In the genomic region with DNA sequence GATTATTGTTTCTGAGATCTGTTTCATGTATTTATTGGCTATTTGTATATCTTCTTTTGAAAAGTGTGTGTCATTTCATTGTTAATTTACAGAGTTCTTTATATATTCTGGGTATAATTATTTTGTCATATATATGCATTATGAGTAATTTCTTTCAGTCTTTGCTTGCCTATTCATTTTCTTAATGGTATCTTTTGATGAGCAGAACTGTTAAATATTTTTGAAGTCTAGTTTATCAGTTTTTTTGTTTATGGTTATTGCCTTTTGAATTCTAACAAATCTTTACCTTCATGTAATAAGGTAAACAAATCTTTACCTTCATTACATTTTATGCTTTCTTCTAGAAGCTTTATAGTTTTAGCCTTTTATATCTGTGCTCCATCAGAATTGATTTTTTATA, we compare ENCODE assay signal across 20 cellular contexts.
A peak's percentile ranks its signal among the peaks of the same experiment; 100 is the strongest.
DNase-seq lines count a peak whose midpoint lies in the region; ATAC-seq, FAIRE-seq and TF ChIP-seq lines count a peak whose summit lies in the region.
"Had no signal": no experiment of that assay in that cellular context is flagged by ENCODE, and none has a peak within 500 bp of the region (broad histone marks: within the 10 kb centered on the region; RNA-seq: fewer than 3 reads in every experiment).

No MANE protein-coding gene starts in this region.

- H3K27me3 ChIP-seq in small intestine (ENCODE audit: control insufficient read depth in 2 of 2, insufficient read depth in 2 of 2, low read length in 2 of 2) = no peaks in the 10 kb centered on the region
- H3K27me3 ChIP-seq: BE2C had no signal

- DNase-seq in D721Med (ENCODE audit: insufficient read length, low spot score) = no peak
- no peak for DNase-seq in small intestine
- no peak for DNase-seq in progenitor cell of endocrine pancreas (ENCODE audit: low spot score, unreplicated experiment)
- DNase-seq: ACHN; BE2C; C1 segment of cervical spinal cord; CD4-positive, CD25-positive, alpha-beta regulatory T cell; CD8-positive, alpha-beta memory T cell; COR-L47; GDM1; GM23248; HCEC 1CT; HFFc6; IMR-90; KBM-7 had no signal

- H3K4me3 Mint-ChIP-seq in progenitor cell of endocrine pancreas (ENCODE audit: low read depth) = no peak overlapping the region
- H3K4me3 Mint-ChIP-seq: CD4-positive, CD25-positive, alpha-beta regulatory T cell; CD8-positive, alpha-beta memory T cell; HFFc6 had no signal

- no peak for ATAC-seq in GM18505 (IDR thresholded peaks at IDR 0.05; ENCODE audit: unreplicated experiment)
- no peak for ATAC-seq in GM21619 (IDR thresholded peaks at IDR 0.05; ENCODE audit: unreplicated experiment)

- peaks cover 9% of the 10 kb centered on the region for H3K9me3 Mint-ChIP-seq in progenitor cell of endocrine pancreas (ENCODE audit: low read depth)
- H3K9me3 Mint-ChIP-seq: CD8-positive, alpha-beta memory T cell; HFFc6 had no signal

- TF ChIP-seq POLR2A in GM18505 (IDR thresholded peaks at IDR 0.05; ENCODE audit: borderline replicate concordance, extremely low read depth, insufficient read depth, insufficient read length) = no peak

- H3K4me1 Mint-ChIP-seq in progenitor cell of endocrine pancreas (ENCODE audit: low read depth) = peaks cover 6% of the 10 kb centered on the region

- H3K9me3 ChIP-seq in HEK293 (ENCODE audit: control insufficient read depth, insufficient read depth, low read depth, low read length) (no peaks in the 10 kb centered on the region), small intestine (ENCODE audit: control insufficient read depth, low read depth) (no peaks in the 10 kb centered on the region)
- H3K9me3 ChIP-seq: BE2C had no signal

- no peaks in the 10 kb centered on the region for H3K27me3 Mint-ChIP-seq in progenitor cell of endocrine pancreas
- H3K27me3 Mint-ChIP-seq: CD4-positive, CD25-positive, alpha-beta regulatory T cell; CD8-positive, alpha-beta memory T cell had no signal

- no peak for TF ChIP-seq CTCF in D721Med (IDR thresholded peaks at IDR 0.05; ENCODE audit: insufficient read depth, missing control alignments)
- no peak for TF ChIP-seq CTCF in HEK293 (tag by site-specific recombination; IDR thresholded peaks at IDR 0.05)
- TF ChIP-seq CTCF in progenitor cell of endocrine pancreas (IDR thresholded peaks at IDR 0.05; ENCODE audit: unreplicated experiment) = no peak

- H3K36me3 Mint-ChIP-seq in progenitor cell of endocrine pancreas (ENCODE audit: insufficient read depth) = peaks cover 27% of the 10 kb centered on the region

- H3K36me3 ChIP-seq in HEK293 (ENCODE audit: control insufficient read depth in 2 of 2, insufficient read depth in 1 of 2, low read length in 2 of 2) = peaks cover 5 to 11% of the 10 kb centered on the region in 2 experiments
- H3K36me3 ChIP-seq in small intestine (ENCODE audit: control insufficient read depth in 2 of 2, insufficient read depth in 2 of 2, low read length in 2 of 2) = peaks cover 0 to 6% of the 10 kb centered on the region in 2 donors

- no peak overlapping the region for H3K4me3 ChIP-seq in HEK293 (ENCODE audit: low read depth, low read length)
- H3K4me3 ChIP-seq in small intestine (ENCODE audit: low read depth in 1 of 2, low read length in 2 of 2) = no peak overlapping the region
- H3K4me3 ChIP-seq: GM23248 had no signal

- CTCF ChIA-PET in HEK293 (lab: Yijun Ruan, JAX) = no interaction called here

- H3K4me1 ChIP-seq in HEK293 (ENCODE audit: control insufficient read depth, insufficient read depth, low read length) (no peaks in the 10 kb centered on the region), small intestine (ENCODE audit: control insufficient read depth in 2 of 2, insufficient read depth in 1 of 2, low read depth in 1 of 2, low read length in 1 of 2) (no peaks in the 10 kb centered on the region)
- H3K4me1 ChIP-seq: BE2C had no signal

- peak; percentile 69 for FAIRE-seq in D721Med (lab: Jason Lieb, UNC)
- FAIRE-seq in islet of Langerhans (lab: Jason Lieb, UNC) = peak; percentile 76
- FAIRE-seq in small intestine (lab: Jason Lieb, UNC) = peak; percentile 67
- FAIRE-seq: HTR-8/SVneo had no signal

- POLR2A ChIA-PET in HEK293 (lab: Yijun Ruan, JAX) = no interaction called here

- H3K27ac Mint-ChIP-seq in progenitor cell of endocrine pancreas = no peak overlapping the region
- H3K27ac Mint-ChIP-seq: CD4-positive, CD25-positive, alpha-beta regulatory T cell; HFFc6 had no signal

- H3K27ac ChIP-seq in HEK293 (ENCODE audit: extremely low read depth, low read depth, low read length) (no peak overlapping the region), small intestine (ENCODE audit: low read depth in 1 of 2, low read length in 1 of 2) (no peak overlapping the region)
- H3K27ac ChIP-seq: GM23248 had no signal

TF ChIP-seq in HEK293, 187 proteins besides CTCF, POLR2A, EP300 and RAD21:
- TF ChIP-seq ZNF660 (tag by site-specific recombination; IDR thresholded peaks at IDR 0.05) (peak; percentile 97), ZNF140 (tag by site-specific recombination; IDR thresholded peaks at IDR 0.05) (peak; percentile 14; the same call in 1 of the 2 replicates), ZNF580 (tag by site-specific recombination; IDR thresholded peaks at IDR 0.05) (no peak)
